ENCODE assay signal across 8 cellular contexts in the genomic region with DNA sequence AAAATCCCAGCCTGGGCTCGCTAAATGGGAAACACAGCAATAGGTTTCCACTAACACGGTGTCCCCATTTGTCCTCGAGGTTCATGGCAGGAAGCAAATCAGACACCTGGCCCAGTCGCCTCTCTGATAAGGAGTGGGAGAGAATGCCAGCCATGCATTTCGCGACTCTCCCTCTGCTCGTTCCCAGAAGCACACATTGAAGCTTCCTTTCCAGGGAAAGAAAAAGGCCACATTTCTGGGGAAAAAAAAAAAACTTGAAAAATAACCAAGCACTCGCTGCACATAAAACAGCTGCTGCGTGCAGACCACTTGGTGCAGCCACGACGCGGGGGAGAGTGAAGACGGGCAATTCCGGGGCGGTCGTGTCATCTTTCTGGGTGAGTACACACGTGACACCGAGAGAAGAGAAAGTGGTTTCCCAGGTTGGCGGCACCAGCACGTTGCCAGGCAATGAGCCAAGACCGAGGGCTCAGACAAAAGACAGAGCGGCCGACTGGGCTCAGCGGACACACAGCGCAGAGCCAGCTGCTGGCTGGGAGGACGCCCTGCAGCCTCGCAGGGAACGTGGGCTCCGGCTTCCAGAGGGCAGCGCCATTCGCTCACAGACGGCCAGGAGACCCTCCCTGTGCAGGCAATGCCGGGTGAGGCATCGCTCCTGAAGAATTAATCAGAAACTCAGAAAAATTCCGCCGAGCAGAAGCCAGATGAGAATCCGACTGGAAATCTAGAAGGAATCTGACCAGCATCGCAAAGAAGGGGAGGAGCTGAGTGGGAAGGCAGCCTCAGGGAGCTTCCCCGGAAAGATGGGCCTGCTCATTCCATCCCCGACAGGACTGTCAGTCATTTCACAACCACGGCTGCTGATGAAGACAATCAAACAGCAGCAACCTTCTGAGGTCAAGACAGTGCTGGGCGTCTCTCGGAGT.
DNase-seq lines count a peak whose midpoint lies in the region; ATAC-seq and TF ChIP-seq lines count a peak whose summit lies in the region.

No MANE protein-coding gene starts in this region.

- H3K4me3 ChIP-seq in NB4 (ENCODE audit: low read depth, low read length), result peak overlapping the region; percentile 1
- H3K4me3 ChIP-seq in WERI-Rb-1 (ENCODE audit: low read depth, low read length), result no peak overlapping the region
- H3K4me3 ChIP-seq in fibroblast of the aortic adventitia (ENCODE audit: low read depth, low read length), result peak overlapping the region; percentile 64
- peak overlapping the region; percentile 50 for H3K4me3 ChIP-seq in parathyroid adenoma (ENCODE audit: low read depth, low read length)

- H3K36me3 ChIP-seq in WERI-Rb-1, result no peaks in the 10 kb centered on the region
- no peaks in the 10 kb centered on the region for H3K36me3 ChIP-seq in parathyroid adenoma (ENCODE audit: control insufficient read depth, insufficient read depth, low read length)

- H3K9me3 ChIP-seq in WERI-Rb-1 (ENCODE audit: severe bottlenecking) (no peaks in the 10 kb centered on the region), parathyroid adenoma (ENCODE audit: control insufficient read depth, low read length) (no peaks in the 10 kb centered on the region)

- peak; percentile 93 for DNase-seq in Caki2 (ENCODE audit: low read depth)
- DNase-seq in NB4 (ENCODE audit: low read depth), result peak; percentile 52
- no peak for DNase-seq in WERI-Rb-1
- peak; percentile 64 for DNase-seq in fibroblast of the aortic adventitia (ENCODE audit: low read depth)
- no peak for DNase-seq in activated CD4-positive, CD25-positive, alpha-beta regulatory T cell (lab: John Stamatoyannopoulos, UW)

- TF ChIP-seq POLR2A in NB4 (IDR thresholded peaks at IDR 0.05; ENCODE audit: extremely low read depth, insufficient read length), result no peak

- H3K27me3 ChIP-seq in WERI-Rb-1 (ENCODE audit: insufficient read depth, low read depth, severe bottlenecking) (no peaks in the 10 kb centered on the region), parathyroid adenoma (ENCODE audit: control insufficient read depth, insufficient read depth, low read length) (no peaks in the 10 kb centered on the region)

- in situ Hi-C loops in Caki2 (cut with HindIII; ENCODE audit: low pct_unique_long_range_greater_than_20kb, low sequenced_read_pairs), result no loop called here

- H3K4me2 ChIP-seq in parathyroid adenoma (ENCODE audit: low read length), result peak overlapping the region; percentile 73

- no peaks in the 10 kb centered on the region for H3K4me1 ChIP-seq in parathyroid adenoma

- H2AFZ ChIP-seq in parathyroid adenoma, result peak overlapping the region; percentile 81

- no peak overlapping the region for H3K9ac ChIP-seq in parathyroid adenoma

- TF ChIP-seq CTCF in NB4 (IDR thresholded peaks at IDR 0.05; ENCODE audit: low read depth, low read length) (no peak), WERI-Rb-1 (IDR thresholded peaks at IDR 0.05; ENCODE audit: low read depth, low read length) (peak; percentile 18; the same call in 1 of the 2 replicates), fibroblast of the aortic adventitia (IDR thresholded peaks at IDR 0.05; ENCODE audit: insufficient read depth, low read length) (peak; percentile 46), parathyroid adenoma (IDR thresholded peaks at IDR 0.05) (no peak)

- no peak for ATAC-seq in GM21381 (IDR thresholded peaks at IDR 0.05; ENCODE audit: unreplicated experiment)
- ATAC-seq in HG03108 (IDR thresholded peaks at IDR 0.05; ENCODE audit: unreplicated experiment), result no peak

- H3K27ac ChIP-seq in WERI-Rb-1 (no peak overlapping the region), parathyroid adenoma (peak overlapping the region; percentile 49)

- no peaks in the 10 kb centered on the region for H3K79me2 ChIP-seq in parathyroid adenoma

Comparison
In these comparisons a context has a peak if more than half of its experiments do, and no peak if none do; other contexts are left out.
1. DNase-seq: peak in Caki2 (single experiment), NB4 (single experiment) and fibroblast of the aortic adventitia (single experiment); none in WERI-Rb-1 (single experiment) and activated CD4-positive, CD25-positive, alpha-beta regulatory T cell (0 of 4).
2. CTCF ChIP-seq: peak in WERI-Rb-1 (single experiment) and fibroblast of the aortic adventitia (single experiment); none in NB4 (single experiment) and parathyroid adenoma (single experiment).